10 cellular contexts compared by ENCODE assay signal in the genomic region with DNA sequence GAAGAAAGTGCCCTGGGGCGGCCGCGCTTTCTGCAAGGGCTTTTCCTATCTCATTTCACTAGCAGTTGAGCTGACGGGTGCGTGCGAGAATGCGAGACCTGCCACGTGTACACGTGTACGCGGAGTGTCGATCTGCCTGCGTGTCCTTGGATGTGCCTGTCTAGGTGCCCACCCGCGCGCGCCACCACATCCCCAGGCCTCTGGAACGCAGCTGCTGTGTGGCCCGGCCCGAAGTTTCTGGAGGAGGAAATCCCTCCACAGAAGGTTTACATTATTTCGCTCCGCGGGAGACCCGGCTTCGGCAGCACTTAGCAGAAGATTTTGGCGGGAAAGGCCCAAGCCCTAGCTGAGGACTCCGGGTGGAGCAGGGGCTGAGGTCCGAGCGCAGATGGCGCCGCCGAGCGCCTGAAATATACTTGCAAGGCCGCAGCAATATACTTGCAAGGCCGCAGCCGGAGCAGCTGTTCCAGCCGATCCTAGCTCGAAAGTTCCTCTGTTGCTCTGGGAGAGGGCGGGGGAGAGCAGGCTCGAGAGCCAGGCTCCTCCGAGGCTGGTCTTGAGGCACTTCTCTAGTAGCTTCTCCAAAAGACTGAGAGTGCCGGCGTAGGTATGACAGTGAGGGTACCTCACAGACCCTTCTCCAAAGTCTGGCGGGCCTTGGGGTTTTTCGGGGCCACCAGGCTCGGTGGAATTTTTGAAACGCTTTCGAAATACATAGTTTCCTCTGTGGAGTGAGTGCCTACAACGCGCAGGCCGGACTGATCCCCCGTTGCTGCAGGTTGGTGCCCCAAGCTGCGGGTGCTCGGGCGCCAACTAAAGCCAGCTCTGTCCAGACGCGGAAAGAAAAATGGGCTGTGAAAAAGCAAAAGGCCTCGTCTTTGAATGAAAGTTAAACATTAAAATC. TPM values are rescaled to one million over a fixed set of nuclear protein-coding genes. Genes with fewer than 3 reads are reported as not detected.
A peak's percentile ranks its signal among the peaks of the same experiment; 100 is the strongest.
DNase-seq lines count a peak whose midpoint lies in the region; ATAC-seq and TF ChIP-seq lines count a peak whose summit lies in the region.
"Had no signal": no experiment of that assay in that cellular context is flagged by ENCODE, and none has a peak within 500 bp of the region (broad histone marks: within the 10 kb centered on the region; RNA-seq: fewer than 3 reads in every experiment).

No MANE protein-coding gene starts in this region.

- no peak overlapping the region for H3K27ac ChIP-seq in AG04450 (ENCODE audit: low read depth, low read length)
- no peak overlapping the region for H3K27ac ChIP-seq in endodermal cell (ENCODE audit: low read depth, low read length)

- peaks cover 8% of the 10 kb centered on the region for H3K4me1 ChIP-seq in endodermal cell (ENCODE audit: control insufficient read depth, insufficient read depth, low read length)

- H3K27me3 Mint-ChIP-seq in endodermal cell (ENCODE audit: insufficient read depth) (peaks cover 100% of the 10 kb centered on the region), neural crest cell (ENCODE audit: low read depth) (peaks cover 100% of the 10 kb centered on the region)

- H3K27me3 ChIP-seq in AG04450 (ENCODE audit: control insufficient read depth, insufficient read depth, low read length) (peaks cover 95% of the 10 kb centered on the region), endodermal cell (ENCODE audit: control insufficient read depth, insufficient read depth, low read length, poor library complexity, severe bottlenecking) (peaks cover 100% of the 10 kb centered on the region)

- H3K4me3 ChIP-seq in AG04450 (ENCODE audit: low read depth, low read length): peak overlapping the region; percentile 17; the same call in 1 of the 2 replicates
- H3K4me3 ChIP-seq in endodermal cell (ENCODE audit: low read length): no peak overlapping the region

- CTCF ChIA-PET in AG04450 (lab: Charles Lee): no interaction called here

- H3K4me3 Mint-ChIP-seq in endodermal cell: peak overlapping the region; percentile 38
- H3K4me3 Mint-ChIP-seq in neural crest cell: peak overlapping the region; percentile 87

- H3K27ac Mint-ChIP-seq in endodermal cell: no peak overlapping the region
- H3K27ac Mint-ChIP-seq in neural crest cell (ENCODE audit: unreplicated experiment): no peak overlapping the region

- TF ChIP-seq POLR2A in GM19193 (IDR thresholded peaks at IDR 0.05; ENCODE audit: extremely low read depth, insufficient read depth, insufficient read length): peak; percentile 32

- H3K4me1 Mint-ChIP-seq in endodermal cell (peaks cover 41% of the 10 kb centered on the region), neural crest cell (peaks cover 55% of the 10 kb centered on the region)

- ATAC-seq in HG03108 (IDR thresholded peaks at IDR 0.05; ENCODE audit: unreplicated experiment): no peak

- no peaks in the 10 kb centered on the region for H3K36me3 ChIP-seq in endodermal cell (ENCODE audit: control insufficient read depth, insufficient read depth, low read length)

- no peak for TF ChIP-seq CTCF in AG04450 (IDR thresholded peaks at IDR 0.05; ENCODE audit: low read depth, low read length)
- peak; percentile 30 for TF ChIP-seq CTCF in endodermal cell (conservative IDR thresholded peaks at IDR 0.05)
- no peak for TF ChIP-seq CTCF in neural crest cell (conservative IDR thresholded peaks at IDR 0.05)

- WGBS in endodermal cell (ENCODE audit: insufficient coverage in 1 of 2, insufficient read length in 1 of 2), 2 experiments: 50 to 71% methylated on average over 56 to 58 of the region's 58 CpGs

- H3K9me3 Mint-ChIP-seq in endodermal cell: no peaks in the 10 kb centered on the region
- H3K9me3 Mint-ChIP-seq in neural crest cell: no peaks in the 10 kb centered on the region

- H3K36me3 Mint-ChIP-seq in endodermal cell (ENCODE audit: low read depth) (no peaks in the 10 kb centered on the region), neural crest cell (ENCODE audit: low read depth) (peaks cover 3% of the 10 kb centered on the region)

- H3K9me3 ChIP-seq in AG04450 (ENCODE audit: control insufficient read depth, insufficient read depth, low read length) (peaks cover 26% of the 10 kb centered on the region), endodermal cell (ENCODE audit: control insufficient read depth, low read length) (no peaks in the 10 kb centered on the region)

- no peak overlapping the region for H3K9ac ChIP-seq in endodermal cell (ENCODE audit: extremely low read depth, low read length, poor library complexity, severe bottlenecking)

- POLR2A ChIA-PET in AG04450 (lab: Yijun Ruan, JAX): no interaction called here

- DNase-seq in AG04450 (ENCODE audit: low read depth, low spot score): no peak
- peak; percentile 83 for DNase-seq in endodermal cell
- DNase-seq in neural crest cell (ENCODE audit: low read depth, low spot score): no peak
- DNase-seq in NCI-H748 treated with DMSO at 0.1 percent for 48 hours (lab: John Stamatoyannopoulos, UW): no peak
- no peak for DNase-seq in NCI-H2029 treated with DMSO at 0.1 percent for 48 hours (lab: John Stamatoyannopoulos, UW)
- DNase-seq in dedifferentiated amniotic fluid mesenchymal stem cell (ENCODE audit: extremely low spot score): no peak
- DNase-seq: aorta, GOT3 had no signal

RNA-seq across cellular contexts. Expression of a gene that starts 3.8 kb away (rescaled TPM):
- polyA plus RNA-seq in AG04450 (2011; rRNA removed): not detected in 2 replicates
- polyA minus RNA-seq in AG04450 (2011; rRNA and poly(A)+ RNA removed): not detected in 2 replicates
- under 1 TPM in 1 of 2 donors, not detected in 1; 0.09 TPM for total RNA-seq in endodermal cell
- 3.6 TPM for polyA plus RNA-seq in endodermal cell (2013, experiment 1 of 2)
- polyA plus RNA-seq in endodermal cell (2013, experiment 2 of 2): 2.9 TPM
- 3.2 and 3.4 TPM in 2 replicates for total RNA-seq in neural crest cell
